ENCODE assay signal across 21 cellular contexts in genomic region chr1:204556458-204557052, GRCh38. TPM values are rescaled to one million over a fixed set of nuclear protein-coding genes. Genes with fewer than 3 reads are reported as not detected.
DNase-seq lines count a peak whose midpoint lies in the region; ATAC-seq lines count a peak whose summit lies in the region.
"Had no signal": no experiment of that assay in that cellular context is flagged by ENCODE, and none has a peak within 500 bp of the region (broad histone marks: within the 10 kb centered on the region; RNA-seq: fewer than 3 reads in every experiment).

No MANE protein-coding gene starts in this region.

- H3K4me1 Mint-ChIP-seq in activated naive CD4-positive, alpha-beta T cell treated with anti-CD3 and anti-CD28 coated beads, Interleukin-2, amount 50 U/mL, for 24 hours: peaks cover 54% of the 10 kb centered on the region
- H3K4me1 Mint-ChIP-seq in IgD-negative memory B cell: peaks cover 10 to 20% (median 10%) of the 10 kb centered on the region in 3 donors
- H3K4me1 Mint-ChIP-seq in activated naive CD8-positive, alpha-beta T cell treated with anti-CD3 and anti-CD28 coated beads for 36 hours: peaks cover 29% of the 10 kb centered on the region

- no peaks in the 10 kb centered on the region for H3K79me2 ChIP-seq in trophoblast cell (ENCODE audit: control insufficient read depth, insufficient read depth, low read length, poor library complexity)

- H3K18ac ChIP-seq in trophoblast cell (ENCODE audit: low read length): no peak overlapping the region

- H3K14ac ChIP-seq in trophoblast cell (ENCODE audit: low read length): no peak overlapping the region

- H3K9me3 Mint-ChIP-seq in activated naive CD4-positive, alpha-beta T cell treated with anti-CD3 and anti-CD28 coated beads, Interleukin-2, amount 50 U/mL, for 24 hours: no peaks in the 10 kb centered on the region
- no peaks in the 10 kb centered on the region for H3K9me3 Mint-ChIP-seq in IgD-negative memory B cell
- H3K9me3 Mint-ChIP-seq in activated naive CD8-positive, alpha-beta T cell treated with anti-CD3 and anti-CD28 coated beads for 36 hours: no peaks in the 10 kb centered on the region
- H3K9me3 Mint-ChIP-seq: effector memory CD8-positive, alpha-beta T cell; stimulated activated memory B cell treated with anti-CD40 and anti-IgM and Interleukin-4, amounts not matched to agents 10 μg/mL and 1 μg/mL and 100 μg/mL, for 72 hours had no signal

- H3K4me1 ChIP-seq in trophoblast cell (ENCODE audit: control insufficient read depth in 1 of 2, insufficient read depth in 2 of 2, low read length in 2 of 2): peaks cover 4 to 10% of the 10 kb centered on the region in 2 experiments
- H3K4me1 ChIP-seq: psoas muscle had no signal

- DNase-seq in activated naive CD4-positive, alpha-beta T cell treated with anti-CD3 and anti-CD28 coated beads, Interleukin-2, amount 50 U/mL, for 16 hours: no peak
- no peak for DNase-seq in activated naive CD8-positive, alpha-beta T cell treated with anti-CD3 and anti-CD28 coated beads for 36 hours
- DNase-seq in trophoblast cell (no peak), T1000 (lab: John Stamatoyannopoulos, UW) (no peak)
- DNase-seq: activated T-cell treated with anti-CD3 and anti-CD28 coated beads for 4 hours; caudate nucleus; cortex of kidney; effector memory CD8-positive, alpha-beta T cell; MV-4-11; NCI-H446 treated with DMSO at 0.1 percent for 48 hours; NCI-H82; psoas muscle; stimulated activated CD4-positive, alpha-beta T cell treated with anti-CD3 and anti-CD28 coated beads, Interleukin-4, amount 100 ng/mL, for 4 hours had no signal

- no peak overlapping the region for H3K23ac ChIP-seq in trophoblast cell (ENCODE audit: low read length)

- no peak overlapping the region for H3K4me3 ChIP-seq in trophoblast cell (ENCODE audit: low read depth, low read length)
- H3K4me3 ChIP-seq: psoas muscle, SK-N-MC had no signal

- no peak overlapping the region for H3K9ac ChIP-seq in trophoblast cell (ENCODE audit: low read length)

- no peaks in the 10 kb centered on the region for H3K27me3 Mint-ChIP-seq in activated naive CD4-positive, alpha-beta T cell treated with anti-CD3 and anti-CD28 coated beads, Interleukin-2, amount 50 U/mL, for 24 hours
- no peaks in the 10 kb centered on the region for H3K27me3 Mint-ChIP-seq in IgD-negative memory B cell
- no peaks in the 10 kb centered on the region for H3K27me3 Mint-ChIP-seq in activated naive CD8-positive, alpha-beta T cell treated with anti-CD3 and anti-CD28 coated beads for 36 hours
- H3K27me3 Mint-ChIP-seq: effector memory CD8-positive, alpha-beta T cell; stimulated activated memory B cell treated with anti-CD40 and anti-IgM and Interleukin-4, amounts not matched to agents 10 μg/mL and 1 μg/mL and 100 μg/mL, for 72 hours had no signal

- H3K27ac Mint-ChIP-seq in activated naive CD4-positive, alpha-beta T cell treated with anti-CD3 and anti-CD28 coated beads, Interleukin-2, amount 50 U/mL, for 24 hours: peak overlapping the region; percentile 88
- H3K27ac Mint-ChIP-seq in IgD-negative memory B cell: peak overlapping the region in 2 of 3 donors; percentile 35 to 71
- peak overlapping the region; percentile 63 for H3K27ac Mint-ChIP-seq in activated naive CD8-positive, alpha-beta T cell treated with anti-CD3 and anti-CD28 coated beads for 36 hours
- H3K27ac Mint-ChIP-seq: stimulated activated memory B cell treated with anti-CD40 and anti-IgM and Interleukin-4, amounts not matched to agents 10 μg/mL and 1 μg/mL and 100 μg/mL, for 72 hours had no signal

- H4K12ac ChIP-seq in trophoblast cell (ENCODE audit: low read depth, low read length): no peak overlapping the region

- no peak overlapping the region for H2BK12ac ChIP-seq in trophoblast cell (ENCODE audit: low read length)

- no peak overlapping the region for H2BK5ac ChIP-seq in trophoblast cell (ENCODE audit: low read depth, low read length, poor library complexity)

- peak overlapping the region; percentile 16 for H4K8ac ChIP-seq in trophoblast cell (ENCODE audit: low read depth, low read length)

- no peak overlapping the region for H2AK5ac ChIP-seq in trophoblast cell (ENCODE audit: low read length)

- H4K91ac ChIP-seq in trophoblast cell (ENCODE audit: low read depth, low read length): no peak overlapping the region

- H2AFZ ChIP-seq in trophoblast cell (ENCODE audit: insufficient read depth, low read length, poor library complexity): no peak overlapping the region

- H3K27ac ChIP-seq in trophoblast cell (ENCODE audit: low read depth, low read length): no peak overlapping the region
- H3K27ac ChIP-seq: C4-2B, HL-60, psoas muscle, SK-N-MC, VCaP had no signal

- H3K36me3 Mint-ChIP-seq in activated naive CD4-positive, alpha-beta T cell treated with anti-CD3 and anti-CD28 coated beads, Interleukin-2, amount 50 U/mL, for 24 hours: peaks cover 10% of the 10 kb centered on the region
- H3K36me3 Mint-ChIP-seq in IgD-negative memory B cell: peaks cover 3% of the 10 kb centered on the region
- peaks cover 26% of the 10 kb centered on the region for H3K36me3 Mint-ChIP-seq in activated naive CD8-positive, alpha-beta T cell treated with anti-CD3 and anti-CD28 coated beads for 36 hours

- H2BK120ac ChIP-seq in trophoblast cell (ENCODE audit: insufficient read depth, low read length, poor library complexity): no peak overlapping the region

- H3K9me3 ChIP-seq in trophoblast cell (ENCODE audit: insufficient read depth, low read depth, low read length): no peaks in the 10 kb centered on the region
- H3K9me3 ChIP-seq: psoas muscle had no signal

- H3K27me3 ChIP-seq in trophoblast cell (ENCODE audit: insufficient read depth, low read length): no peaks in the 10 kb centered on the region

- H3K79me1 ChIP-seq in trophoblast cell (ENCODE audit: low read length): peaks cover 2% of the 10 kb centered on the region

- ATAC-seq in HG03175 (IDR thresholded peaks at IDR 0.05; ENCODE audit: unreplicated experiment): no peak
- ATAC-seq: effector memory CD8-positive, alpha-beta T cell; psoas muscle; stimulated activated memory B cell treated with anti-CD40 and anti-IgM and Interleukin-4, amounts not matched to agents 10 μg/mL and 1 μg/mL and 100 μg/mL, for 72 hours had no signal

- no CpG with 5 or more reads among the region's 7 CpGs for WGBS in trophoblast cell (ENCODE audit: extremely low coverage, insufficient coverage, insufficient read length)

- no peak overlapping the region for H3K4me3 Mint-ChIP-seq in activated naive CD4-positive, alpha-beta T cell treated with anti-CD3 and anti-CD28 coated beads, Interleukin-2, amount 50 U/mL, for 24 hours
- H3K4me3 Mint-ChIP-seq in IgD-negative memory B cell: no peak overlapping the region
- no peak overlapping the region for H3K4me3 Mint-ChIP-seq in activated naive CD8-positive, alpha-beta T cell treated with anti-CD3 and anti-CD28 coated beads for 36 hours
- H3K4me3 Mint-ChIP-seq: effector memory CD8-positive, alpha-beta T cell; stimulated activated memory B cell treated with anti-CD40 and anti-IgM and Interleukin-4, amounts not matched to agents 10 μg/mL and 1 μg/mL and 100 μg/mL, for 72 hours had no signal

- no peak overlapping the region for H3K4me2 ChIP-seq in trophoblast cell (ENCODE audit: low read length)

- H3K36me3 ChIP-seq in trophoblast cell (ENCODE audit: control insufficient read depth in 1 of 2, insufficient read depth in 2 of 2, low read length in 2 of 2): peaks cover 2 to 5% of the 10 kb centered on the region in 2 experiments

- H3K4ac ChIP-seq in trophoblast cell (ENCODE audit: low read depth, low read length): no peak overlapping the region

RNA-seq across cellular contexts. Expression of gene MDM4, which starts 40.3 kb away (rescaled TPM):
- polyA plus RNA-seq in IgD-negative memory B cell: 23.9 TPM
- total RNA-seq in activated naive CD8-positive, alpha-beta T cell treated with anti-CD3 and anti-CD28 coated beads for 36 hours: 10 to 100 TPM; 64.3 to 75.6 TPM
- polyA plus RNA-seq in trophoblast cell (2013): 16.1 and 17.2 TPM in 2 replicates
